ENCODE assay signal across 1 cellular context in genomic region chr1:8796812-8797211, GRCh38.
TF ChIP-seq lines count a peak whose summit lies in the region.

No MANE protein-coding gene starts in this region.

TF ChIP-seq in GM23338, 12 proteins besides CTCF, POLR2A, EP300 and RAD21:
- no peak for TF ChIP-seq EZH2 (IDR thresholded peaks at IDR 0.05; ENCODE audit: low read depth, unreplicated experiment)
- TF ChIP-seq ZNF114 (CRISPR knock-in tag; IDR thresholded peaks at IDR 0.05) = no peak
- TF ChIP-seq STAT1 (IDR thresholded peaks at IDR 0.05; ENCODE audit: unreplicated experiment) = no peak
- TF ChIP-seq ZNF331 (CRISPR knock-in tag; IDR thresholded peaks at IDR 0.05; ENCODE audit: low read depth) = no peak
- no peak for TF ChIP-seq JUNB (IDR thresholded peaks at IDR 0.05; ENCODE audit: unreplicated experiment)
- no peak for TF ChIP-seq ETS1 (IDR thresholded peaks at IDR 0.05)
- TF ChIP-seq ZNF462 (CRISPR knock-in tag; IDR thresholded peaks at IDR 0.05) = no peak
- no peak for TF ChIP-seq NANOG (IDR thresholded peaks at IDR 0.05; ENCODE audit: borderline replicate concordance)
- no peak for TF ChIP-seq CREB1 (CRISPR knock-in tag; IDR thresholded peaks at IDR 0.05; ENCODE audit: low read depth)
- TF ChIP-seq EZH2phosphoT487 (IDR thresholded peaks at IDR 0.05; ENCODE audit: unreplicated experiment) = no peak
